ENCODE assay signal across 1 cellular context in the genomic region with DNA sequence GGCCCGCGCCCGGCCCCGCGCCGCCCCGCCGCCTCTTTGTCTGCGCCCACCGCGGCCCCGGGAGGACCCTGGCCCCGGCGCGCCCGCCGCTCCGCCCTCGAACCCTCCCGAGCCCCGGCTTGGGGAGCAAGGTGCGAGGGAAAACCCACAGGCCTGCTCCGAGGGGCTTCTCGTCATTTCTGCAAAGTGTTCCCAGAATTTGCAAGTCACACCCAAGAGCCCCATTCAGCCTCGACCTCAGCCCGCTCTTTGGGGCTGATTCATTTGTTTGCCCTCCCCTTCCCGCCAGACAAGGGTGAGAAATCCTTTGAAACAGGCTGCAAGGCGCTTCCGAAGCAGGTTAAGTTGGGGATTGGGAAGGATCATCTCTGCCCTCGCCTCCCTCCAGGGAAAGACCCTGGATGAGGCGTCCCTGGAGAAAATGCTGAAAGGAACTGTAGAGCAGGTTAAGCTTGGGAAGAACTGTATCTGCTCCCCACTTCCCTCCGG.
TF ChIP-seq lines count a peak whose summit lies in the region.

No MANE protein-coding gene starts in this region.

TF ChIP-seq in HepG2, 621 proteins besides CTCF, POLR2A, EP300 and RAD21 (continued from another document):
- TF ChIP-seq TSC22D2 (CRISPR knock-in tag; IDR thresholded peaks at IDR 0.05; ENCODE audit: borderline replicate concordance): 0 out of 2 replicates have a peak, but pooled peaks have one; percentile 11
- TF ChIP-seq MED1 (CRISPR knock-in tag; IDR thresholded peaks at IDR 0.05): no peak
- TF ChIP-seq NFE2L1 (CRISPR knock-in tag; IDR thresholded peaks at IDR 0.05; ENCODE audit: borderline replicate concordance): 0 out of 2 replicates have a peak, but pooled peaks have one; percentile 34
- TF ChIP-seq, protein P1, sequence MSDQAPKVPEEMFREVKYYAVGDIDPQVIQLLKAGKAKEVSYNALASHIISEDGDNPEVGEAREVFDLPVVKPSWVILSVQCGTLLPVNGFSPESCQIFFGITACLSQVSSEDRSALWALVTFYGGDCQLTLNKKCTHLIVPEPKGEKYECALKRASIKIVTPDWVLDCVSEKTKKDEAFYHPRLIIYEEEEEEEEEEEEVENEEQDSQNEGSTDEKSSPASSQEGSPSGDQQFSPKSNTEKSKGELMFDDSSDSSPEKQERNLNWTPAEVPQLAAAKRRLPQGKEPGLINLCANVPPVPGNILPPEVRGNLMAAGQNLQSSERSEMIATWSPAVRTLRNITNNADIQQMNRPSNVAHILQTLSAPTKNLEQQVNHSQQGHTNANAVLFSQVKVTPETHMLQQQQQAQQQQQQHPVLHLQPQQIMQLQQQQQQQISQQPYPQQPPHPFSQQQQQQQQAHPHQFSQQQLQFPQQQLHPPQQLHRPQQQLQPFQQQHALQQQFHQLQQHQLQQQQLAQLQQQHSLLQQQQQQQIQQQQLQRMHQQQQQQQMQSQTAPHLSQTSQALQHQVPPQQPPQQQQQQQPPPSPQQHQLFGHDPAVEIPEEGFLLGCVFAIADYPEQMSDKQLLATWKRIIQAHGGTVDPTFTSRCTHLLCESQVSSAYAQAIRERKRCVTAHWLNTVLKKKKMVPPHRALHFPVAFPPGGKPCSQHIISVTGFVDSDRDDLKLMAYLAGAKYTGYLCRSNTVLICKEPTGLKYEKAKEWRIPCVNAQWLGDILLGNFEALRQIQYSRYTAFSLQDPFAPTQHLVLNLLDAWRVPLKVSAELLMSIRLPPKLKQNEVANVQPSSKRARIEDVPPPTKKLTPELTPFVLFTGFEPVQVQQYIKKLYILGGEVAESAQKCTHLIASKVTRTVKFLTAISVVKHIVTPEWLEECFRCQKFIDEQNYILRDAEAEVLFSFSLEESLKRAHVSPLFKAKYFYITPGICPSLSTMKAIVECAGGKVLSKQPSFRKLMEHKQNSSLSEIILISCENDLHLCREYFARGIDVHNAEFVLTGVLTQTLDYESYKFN (CRISPR knock-in tag; conservative IDR thresholded peaks at IDR 0.05): 0 out of 2 replicates have a peak, but pooled peaks have one; percentile 9
- TF ChIP-seq FOXA1 (IDR thresholded peaks at IDR 0.05): no peak
- no peak for TF ChIP-seq FOXA1 (CRISPR knock-in tag; IDR thresholded peaks at IDR 0.05)
- TF ChIP-seq MXD4 (CRISPR knock-in tag; IDR thresholded peaks at IDR 0.05): no peak
- TF ChIP-seq NFE2L2 (IDR thresholded peaks at IDR 0.05; ENCODE audit: low read length): peak; percentile 62; the same call in 1 of the 2 replicates
- TF ChIP-seq, protein P2, sequence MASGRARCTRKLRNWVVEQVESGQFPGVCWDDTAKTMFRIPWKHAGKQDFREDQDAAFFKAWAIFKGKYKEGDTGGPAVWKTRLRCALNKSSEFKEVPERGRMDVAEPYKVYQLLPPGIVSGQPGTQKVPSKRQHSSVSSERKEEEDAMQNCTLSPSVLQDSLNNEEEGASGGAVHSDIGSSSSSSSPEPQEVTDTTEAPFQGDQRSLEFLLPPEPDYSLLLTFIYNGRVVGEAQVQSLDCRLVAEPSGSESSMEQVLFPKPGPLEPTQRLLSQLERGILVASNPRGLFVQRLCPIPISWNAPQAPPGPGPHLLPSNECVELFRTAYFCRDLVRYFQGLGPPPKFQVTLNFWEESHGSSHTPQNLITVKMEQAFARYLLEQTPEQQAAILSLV (CRISPR knock-in tag; IDR thresholded peaks at IDR 0.05; ENCODE audit: borderline replicate concordance): no peak
- TF ChIP-seq KAT8 (CRISPR knock-in tag; IDR thresholded peaks at IDR 0.05): 0 out of 2 replicates have a peak, but pooled peaks have one; percentile 8
- peak; percentile 78 for TF ChIP-seq FOSL2 (CRISPR knock-in tag; IDR thresholded peaks at IDR 0.05)
- TF ChIP-seq MBNL3 (CRISPR knock-in tag; conservative IDR thresholded peaks at IDR 0.05): no peak
- no peak for TF ChIP-seq CBFB (CRISPR knock-in tag; IDR thresholded peaks at IDR 0.05)
- TF ChIP-seq HNRNPUL1 (IDR thresholded peaks at IDR 0.05; ENCODE audit: low read depth, low read length): no peak
- no peak for TF ChIP-seq ISL2 (CRISPR knock-in tag; IDR thresholded peaks at IDR 0.05)
- no peak for TF ChIP-seq ZFAT (CRISPR knock-in tag; conservative IDR thresholded peaks at IDR 0.05)
- TF ChIP-seq, protein P3, sequence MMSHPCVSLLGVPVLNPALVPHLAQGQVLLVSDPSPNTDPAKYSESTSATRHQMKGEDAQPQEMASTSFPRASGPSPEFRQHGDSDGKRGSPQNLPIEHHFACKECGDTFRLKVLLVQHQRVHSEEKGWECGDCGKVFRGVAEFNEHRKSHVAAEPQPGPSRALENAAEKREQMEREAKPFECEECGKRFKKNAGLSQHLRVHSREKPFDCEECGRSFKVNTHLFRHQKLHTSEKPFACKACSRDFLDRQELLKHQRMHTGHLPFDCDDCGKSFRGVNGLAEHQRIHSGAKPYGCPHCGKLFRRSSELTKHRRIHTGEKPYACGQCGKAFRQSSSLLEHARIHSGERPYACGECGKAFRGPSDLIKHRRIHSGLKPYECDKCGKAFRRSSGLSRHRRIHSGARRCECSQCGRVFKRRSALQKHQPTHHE (CRISPR knock-in tag; IDR thresholded peaks at IDR 0.05; ENCODE audit: borderline replicate concordance): no peak
- TF ChIP-seq ZNF317 (CRISPR knock-in tag; IDR thresholded peaks at IDR 0.05): no peak
- TF ChIP-seq, protein P4, sequence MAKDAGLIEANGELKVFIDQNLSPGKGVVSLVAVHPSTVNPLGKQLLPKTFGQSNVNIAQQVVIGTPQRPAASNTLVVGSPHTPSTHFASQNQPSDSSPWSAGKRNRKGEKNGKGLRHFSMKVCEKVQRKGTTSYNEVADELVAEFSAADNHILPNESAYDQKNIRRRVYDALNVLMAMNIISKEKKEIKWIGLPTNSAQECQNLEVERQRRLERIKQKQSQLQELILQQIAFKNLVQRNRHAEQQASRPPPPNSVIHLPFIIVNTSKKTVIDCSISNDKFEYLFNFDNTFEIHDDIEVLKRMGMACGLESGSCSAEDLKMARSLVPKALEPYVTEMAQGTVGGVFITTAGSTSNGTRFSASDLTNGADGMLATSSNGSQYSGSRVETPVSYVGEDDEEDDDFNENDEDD (CRISPR knock-in tag; IDR thresholded peaks at IDR 0.05; ENCODE audit: borderline replicate concordance): peak; percentile 65
- TF ChIP-seq PRMT3 (CRISPR knock-in tag; IDR thresholded peaks at IDR 0.05; ENCODE audit: borderline replicate concordance, low read depth): 0 out of 2 replicates have a peak, but pooled peaks have one; percentile 34
- TF ChIP-seq, protein P5, sequence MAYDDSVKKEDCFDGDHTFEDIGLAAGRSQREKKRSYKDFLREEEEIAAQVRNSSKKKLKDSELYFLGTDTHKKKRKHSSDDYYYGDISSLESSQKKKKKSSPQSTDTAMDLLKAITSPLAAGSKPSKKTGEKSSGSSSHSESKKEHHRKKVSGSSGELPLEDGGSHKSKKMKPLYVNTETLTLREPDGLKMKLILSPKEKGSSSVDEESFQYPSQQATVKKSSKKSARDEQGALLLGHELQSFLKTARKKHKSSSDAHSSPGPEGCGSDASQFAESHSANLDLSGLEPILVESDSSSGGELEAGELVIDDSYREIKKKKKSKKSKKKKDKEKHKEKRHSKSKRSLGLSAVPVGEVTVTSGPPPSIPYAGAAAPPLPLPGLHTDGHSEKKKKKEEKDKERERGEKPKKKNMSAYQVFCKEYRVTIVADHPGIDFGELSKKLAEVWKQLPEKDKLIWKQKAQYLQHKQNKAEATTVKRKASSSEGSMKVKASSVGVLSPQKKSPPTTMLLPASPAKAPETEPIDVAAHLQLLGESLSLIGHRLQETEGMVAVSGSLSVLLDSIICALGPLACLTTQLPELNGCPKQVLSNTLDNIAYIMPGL (CRISPR knock-in tag; IDR thresholded peaks at IDR 0.05; ENCODE audit: borderline replicate concordance in 1 of 2, low read depth in 1 of 2): 0 out of 4 replicates have a peak, but pooled peaks of 1 of the 2 experiments have one; percentile 8
- 0 out of 2 replicates have a peak, but pooled peaks have one; percentile 14 for TF ChIP-seq SMAD3 (CRISPR knock-in tag; IDR thresholded peaks at IDR 0.05)
- TF ChIP-seq ZC3H4 (CRISPR knock-in tag; IDR thresholded peaks at IDR 0.05; ENCODE audit: borderline replicate concordance): peak; percentile 48; the same call in 1 of the 2 replicates
- TF ChIP-seq, protein P6, sequence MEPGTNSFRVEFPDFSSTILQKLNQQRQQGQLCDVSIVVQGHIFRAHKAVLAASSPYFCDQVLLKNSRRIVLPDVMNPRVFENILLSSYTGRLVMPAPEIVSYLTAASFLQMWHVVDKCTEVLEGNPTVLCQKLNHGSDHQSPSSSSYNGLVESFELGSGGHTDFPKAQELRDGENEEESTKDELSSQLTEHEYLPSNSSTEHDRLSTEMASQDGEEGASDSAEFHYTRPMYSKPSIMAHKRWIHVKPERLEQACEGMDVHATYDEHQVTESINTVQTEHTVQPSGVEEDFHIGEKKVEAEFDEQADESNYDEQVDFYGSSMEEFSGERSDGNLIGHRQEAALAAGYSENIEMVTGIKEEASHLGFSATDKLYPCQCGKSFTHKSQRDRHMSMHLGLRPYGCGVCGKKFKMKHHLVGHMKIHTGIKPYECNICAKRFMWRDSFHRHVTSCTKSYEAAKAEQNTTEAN (CRISPR knock-in tag; conservative IDR thresholded peaks at IDR 0.05): no peak
- TF ChIP-seq, protein P7, sequence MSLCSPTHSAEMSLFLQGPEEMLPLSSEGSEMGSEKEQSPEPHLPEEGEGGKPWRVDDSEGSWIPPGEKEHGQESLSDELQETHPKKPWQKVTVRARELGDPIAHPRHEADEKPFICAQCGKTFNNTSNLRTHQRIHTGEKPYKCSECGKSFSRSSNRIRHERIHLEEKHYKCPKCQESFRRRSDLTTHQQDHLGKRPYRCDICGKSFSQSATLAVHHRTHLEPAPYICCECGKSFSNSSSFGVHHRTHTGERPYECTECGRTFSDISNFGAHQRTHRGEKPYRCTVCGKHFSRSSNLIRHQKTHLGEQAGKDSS (CRISPR knock-in tag; IDR thresholded peaks at IDR 0.05; ENCODE audit: borderline replicate concordance, low read depth): no peak
- TF ChIP-seq BCL6 (CRISPR knock-in tag; IDR thresholded peaks at IDR 0.05): peak; percentile 29; the same call in 1 of the 2 replicates
- TF ChIP-seq, protein P8, sequence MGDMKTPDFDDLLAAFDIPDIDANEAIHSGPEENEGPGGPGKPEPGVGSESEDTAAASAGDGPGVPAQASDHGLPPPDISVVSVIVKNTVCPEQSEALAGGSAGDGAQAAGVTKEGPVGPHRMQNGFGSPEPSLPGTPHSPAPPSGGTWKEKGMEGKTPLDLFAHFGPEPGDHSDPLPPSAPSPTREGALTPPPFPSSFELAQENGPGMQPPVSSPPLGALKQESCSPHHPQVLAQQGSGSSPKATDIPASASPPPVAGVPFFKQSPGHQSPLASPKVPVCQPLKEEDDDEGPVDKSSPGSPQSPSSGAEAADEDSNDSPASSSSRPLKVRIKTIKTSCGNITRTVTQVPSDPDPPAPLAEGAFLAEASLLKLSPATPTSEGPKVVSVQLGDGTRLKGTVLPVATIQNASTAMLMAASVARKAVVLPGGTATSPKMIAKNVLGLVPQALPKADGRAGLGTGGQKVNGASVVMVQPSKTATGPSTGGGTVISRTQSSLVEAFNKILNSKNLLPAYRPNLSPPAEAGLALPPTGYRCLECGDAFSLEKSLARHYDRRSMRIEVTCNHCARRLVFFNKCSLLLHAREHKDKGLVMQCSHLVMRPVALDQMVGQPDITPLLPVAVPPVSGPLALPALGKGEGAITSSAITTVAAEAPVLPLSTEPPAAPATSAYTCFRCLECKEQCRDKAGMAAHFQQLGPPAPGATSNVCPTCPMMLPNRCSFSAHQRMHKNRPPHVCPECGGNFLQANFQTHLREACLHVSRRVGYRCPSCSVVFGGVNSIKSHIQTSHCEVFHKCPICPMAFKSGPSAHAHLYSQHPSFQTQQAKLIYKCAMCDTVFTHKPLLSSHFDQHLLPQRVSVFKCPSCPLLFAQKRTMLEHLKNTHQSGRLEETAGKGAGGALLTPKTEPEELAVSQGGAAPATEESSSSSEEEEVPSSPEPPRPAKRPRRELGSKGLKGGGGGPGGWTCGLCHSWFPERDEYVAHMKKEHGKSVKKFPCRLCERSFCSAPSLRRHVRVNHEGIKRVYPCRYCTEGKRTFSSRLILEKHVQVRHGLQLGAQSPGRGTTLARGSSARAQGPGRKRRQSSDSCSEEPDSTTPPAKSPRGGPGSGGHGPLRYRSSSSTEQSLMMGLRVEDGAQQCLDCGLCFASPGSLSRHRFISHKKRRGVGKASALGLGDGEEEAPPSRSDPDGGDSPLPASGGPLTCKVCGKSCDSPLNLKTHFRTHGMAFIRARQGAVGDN (CRISPR knock-in tag; IDR thresholded peaks at IDR 0.05): 0 out of 2 replicates have a peak, but pooled peaks have one; percentile 4
